ENCODE assay signal across 9 cellular contexts in the genomic region with DNA sequence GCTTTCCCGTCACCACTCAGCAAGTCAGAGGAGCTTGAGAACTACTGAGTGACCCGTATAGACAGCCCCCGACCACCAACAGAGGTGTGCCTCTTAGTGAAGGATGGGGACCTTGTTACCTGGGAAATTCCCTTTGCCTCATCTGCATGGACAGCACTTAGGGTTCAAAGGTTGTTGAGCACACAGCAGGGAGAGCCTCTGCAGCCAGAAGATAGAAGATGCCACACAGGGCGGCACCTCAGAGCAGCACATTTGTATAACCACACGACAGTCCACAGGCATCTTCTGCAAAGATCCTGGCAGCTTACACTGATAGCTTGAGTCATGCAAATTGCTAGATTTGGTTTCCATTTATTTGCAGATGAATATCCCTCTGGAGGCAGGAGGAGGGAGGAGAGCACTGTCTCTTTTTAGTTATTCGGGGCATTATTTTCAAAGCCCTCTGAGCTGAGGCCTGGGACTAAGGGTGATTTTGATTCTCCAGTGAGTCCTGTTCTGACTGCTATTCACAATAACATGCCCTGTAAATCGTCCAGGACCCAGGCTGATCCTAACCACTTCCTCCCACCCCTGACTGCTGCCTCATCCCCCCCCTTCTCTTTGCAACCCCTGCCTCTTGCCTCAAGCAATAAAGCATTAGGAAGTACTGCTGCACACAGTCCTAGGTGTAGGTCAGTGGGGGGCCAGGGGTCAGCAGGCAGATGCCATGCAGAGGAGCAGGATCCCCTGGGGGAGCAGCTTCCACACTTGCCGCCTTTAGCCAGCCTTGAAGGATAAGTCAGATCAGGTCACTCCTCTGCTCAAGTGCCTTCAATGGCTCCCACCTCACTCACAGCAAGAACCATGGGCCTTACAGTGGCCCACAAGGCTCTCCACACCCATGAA. TPM values are rescaled to one million over a fixed set of nuclear protein-coding genes. Genes with fewer than 3 reads are reported as not detected.
DNase-seq lines count a peak whose midpoint lies in the region; ATAC-seq and TF ChIP-seq lines count a peak whose summit lies in the region.
"Had no signal": no experiment of that assay in that cellular context is flagged by ENCODE, and none has a peak within 500 bp of the region (broad histone marks: within the 10 kb centered on the region; RNA-seq: fewer than 3 reads in every experiment).

No MANE protein-coding gene starts in this region.

- no peaks in the 10 kb centered on the region for H3K36me3 ChIP-seq in Caco-2 (ENCODE audit: control insufficient read depth, insufficient read depth, low read length)

- H3K9me3 Mint-ChIP-seq in Caco-2 (ENCODE audit: unreplicated experiment), result peaks cover 10% of the 10 kb centered on the region
- H3K9me3 Mint-ChIP-seq in activated CD4-positive, alpha-beta T cell treated with anti-CD3 and anti-CD28 coated beads for 36 hours (ENCODE audit: low read depth), result no peaks in the 10 kb centered on the region

- peak overlapping the region; percentile 55 for H3K27ac Mint-ChIP-seq in Caco-2 (ENCODE audit: unreplicated experiment)
- peak overlapping the region; percentile 92 for H3K27ac Mint-ChIP-seq in activated CD4-positive, alpha-beta T cell treated with anti-CD3 and anti-CD28 coated beads for 36 hours

- DNase-seq in Caco-2 (peak in 1 of 2 experiments; percentile 26), iris pigment epithelial cell (ENCODE audit: low read depth) (peak; percentile 14), germinal center (ENCODE audit: low spot score) (no peak), RWPE1 (ENCODE audit: low spot score) (no peak), midbrain (lab: John Stamatoyannopoulos, UW) (no peak), NCI-H345 (lab: John Stamatoyannopoulos, UW) (no peak)
- peak; percentile 69 for DNase-seq in activated CD4-positive, alpha-beta T cell treated with anti-CD3 and anti-CD28 coated beads for 36 hours

- H3K4me1 ChIP-seq in Caco-2, result peaks cover 19% of the 10 kb centered on the region

- H3K36me3 Mint-ChIP-seq in Caco-2 (ENCODE audit: insufficient read depth, unreplicated experiment), result no peaks in the 10 kb centered on the region
- no peaks in the 10 kb centered on the region for H3K36me3 Mint-ChIP-seq in activated CD4-positive, alpha-beta T cell treated with anti-CD3 and anti-CD28 coated beads for 36 hours (ENCODE audit: low read depth)

- TF ChIP-seq CTCF in Caco-2 (IDR thresholded peaks at IDR 0.05; ENCODE audit: insufficient read depth in 1 of 2, low read depth in 1 of 2, low read length in 1 of 2, severe bottlenecking in 1 of 2, unreplicated experiment in 1 of 2) (no peak), RWPE1 (conservative IDR thresholded peaks at IDR 0.05; ENCODE audit: low read depth) (no peak)

- H3K4me1 Mint-ChIP-seq in Caco-2 (ENCODE audit: low read depth, unreplicated experiment), result peaks cover 23% of the 10 kb centered on the region
- peaks cover 60% of the 10 kb centered on the region for H3K4me1 Mint-ChIP-seq in activated CD4-positive, alpha-beta T cell treated with anti-CD3 and anti-CD28 coated beads for 36 hours

- no peaks in the 10 kb centered on the region for H3K9me3 ChIP-seq in Caco-2

- peak; percentile 63 for ATAC-seq in HG03460 (IDR thresholded peaks at IDR 0.05; ENCODE audit: unreplicated experiment)
- ATAC-seq in activated CD4-positive, alpha-beta T cell treated with anti-CD3 and anti-CD28 coated beads for 36 hours, result peak; percentile 89

- CTCF ChIA-PET in Caco-2 (lab: Charles Lee) (no interaction called here), RWPE1 (lab: Yijun Ruan, JAX) (interaction anchor here (0.6 to 0.9 kb wide), 3 partner anchors 13 to 257 kb away, joined by 3 to 5 read pairs (median 4); no protein-coding TSS in a partner anchor)
- CTCF ChIA-PET in activated CD4-positive, alpha-beta T cell treated with anti-CD3 and anti-CD28 coated beads for 36 hours (lab: Charles Lee), result interaction anchor here (1.0 to 6.6 kb wide), 5 partner anchors 10 to 163 kb away, joined by 3 to 39 read pairs (median 5); no protein-coding TSS in a partner anchor

- POLR2A ChIA-PET in Caco-2 (lab: Charles Lee), result interaction anchor here (0.6 kb wide), 1 partner anchor 348 kb away, joined by 3 read pairs; no protein-coding TSS in a partner anchor
- POLR2A ChIA-PET in activated CD4-positive, alpha-beta T cell treated with anti-CD3 and anti-CD28 coated beads for 36 hours (lab: Charles Lee), result interaction anchor here (1.1 kb wide), 1 partner anchor 46 kb away, joined by 6 read pairs; no protein-coding TSS in a partner anchor
- POLR2A ChIA-PET in RWPE1 (lab: Yijun Ruan, JAX; ENCODE audit: low non-redundant PET), result interaction anchor here (0.5 kb wide), 1 partner anchor 37 kb away, joined by 6 read pairs; no protein-coding TSS in a partner anchor

- no TSS peak for BruUV-seq in Caco-2 (replicated peaks; lab: Mats Ljungman, UMichigan)

- no peaks in the 10 kb centered on the region for H3K27me3 ChIP-seq in Caco-2 (replicated peaks; ENCODE audit: control insufficient read depth, insufficient read depth, low read length)

- H3K27me3 Mint-ChIP-seq in Caco-2 (ENCODE audit: insufficient read depth, unreplicated experiment), result no peaks in the 10 kb centered on the region
- H3K27me3 Mint-ChIP-seq in activated CD4-positive, alpha-beta T cell treated with anti-CD3 and anti-CD28 coated beads for 36 hours, result no peaks in the 10 kb centered on the region

- H3K4me3 Mint-ChIP-seq in Caco-2 (ENCODE audit: unreplicated experiment), result no peak overlapping the region
- H3K4me3 Mint-ChIP-seq in activated CD4-positive, alpha-beta T cell treated with anti-CD3 and anti-CD28 coated beads for 36 hours, result peak overlapping the region; percentile 68

- no peak overlapping the region for H3K4me3 ChIP-seq in Caco-2 (ENCODE audit: low read depth, low read length)

- H3K27ac ChIP-seq in RWPE1, result no peak overlapping the region

- intact Hi-C loops in Caco-2 (cut with micrococcal nuclease; ENCODE audit: unreplicated experiment), result no loop called here
- intact Hi-C loops in activated CD4-positive, alpha-beta T cell treated with anti-CD3 and anti-CD28 coated beads for 36 hours (cut with DNase I, micrococcal nuclease), result loop anchor here in 1 of 2 experiments (1.0 to 5.0 kb wide), 2 partner anchors 44 to 1770 kb away; a partner anchor contains a TSS

RNA-seq across cellular contexts. Expression of a gene that starts 24.6 kb away (rescaled TPM):
- 2.2 and 3.3 TPM in 2 replicates for total RNA-seq in Caco-2 (2022)
- total RNA-seq in activated CD4-positive, alpha-beta T cell treated with anti-CD3 and anti-CD28 coated beads for 36 hours, result under 1 TPM; 0.07 to 0.09 TPM
- total RNA-seq: renal cortical epithelial cell had no signal

RNA-seq across cellular contexts. Expression of a gene that starts 43.9 kb away (rescaled TPM):
- 2.0 and 2.1 TPM in 2 replicates for total RNA-seq in Caco-2 (2022)
- total RNA-seq in activated CD4-positive, alpha-beta T cell treated with anti-CD3 and anti-CD28 coated beads for 36 hours, result 1 to 10 TPM; 1.4 to 1.7 TPM

RNA-seq across cellular contexts. Expression of a gene that starts 45.0 kb away (rescaled TPM):
- total RNA-seq in Caco-2 (2022), result not detected in 2 replicates
- not detected for total RNA-seq in activated CD4-positive, alpha-beta T cell treated with anti-CD3 and anti-CD28 coated beads for 36 hours
- total RNA-seq: renal cortical epithelial cell had no signal

Comparison
In these comparisons a context has a peak if more than half of its experiments do, and no peak if none do; other contexts are left out.
1. DNase-seq: peak in activated CD4-positive, alpha-beta T cell treated with anti-CD3 and anti-CD28 coated beads for 36 hours (single experiment) and iris pigment epithelial cell (single experiment); none in germinal center (single experiment), RWPE1 (single experiment), midbrain (single experiment) and NCI-H345 (single experiment).